30 cellular contexts compared by ENCODE assay signal in the genomic region with DNA sequence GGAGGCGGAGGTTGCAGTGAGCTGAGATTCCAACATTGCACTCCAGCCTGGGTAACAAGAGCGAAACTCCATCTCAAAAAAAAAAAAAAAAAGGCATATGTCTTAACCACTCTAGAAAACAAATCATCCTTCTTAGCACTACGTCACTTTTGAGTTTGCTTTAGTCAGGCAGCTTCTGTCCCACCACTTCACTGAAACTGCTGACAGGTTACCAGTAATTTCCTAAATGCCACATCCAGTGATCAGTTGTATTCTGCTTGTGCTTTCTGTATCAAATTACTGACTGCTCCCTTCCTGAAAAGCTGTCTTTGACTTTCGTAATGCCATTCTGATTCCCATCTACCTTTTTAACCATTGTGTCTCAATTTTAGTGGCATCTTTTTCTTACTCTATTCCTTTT. TPM values are rescaled to one million over a fixed set of nuclear protein-coding genes. Genes with fewer than 3 reads are reported as not detected.
DNase-seq lines count a peak whose midpoint lies in the region; ATAC-seq, FAIRE-seq and TF ChIP-seq lines count a peak whose summit lies in the region.
"Had no signal": no experiment of that assay in that cellular context is flagged by ENCODE, and none has a peak within 500 bp of the region (broad histone marks: within the 10 kb centered on the region; RNA-seq: fewer than 3 reads in every experiment).

No MANE protein-coding gene starts in this region.

- peak; percentile 7 for DNase-seq in activated CD8-positive, alpha-beta T cell treated with anti-CD3 and anti-CD28 coated beads for 36 hours
- DNase-seq in activated CD8-positive, alpha-beta T cell treated with anti-CD3 and anti-CD28 coated beads, Interleukin-2, amount 10 ng/mL, durations not matched to agents 7 days and 5 days, result no peak
- DNase-seq in GM23248 (no peak), psoas muscle (no peak), HAP-1 (ENCODE audit: low spot score in 2 of 2) (no peak), urothelium cell line (ENCODE audit: low spot score) (no peak), frontal cortex (ENCODE audit: low spot score in 2 of 2) (no peak)
- DNase-seq in T-helper 2 cell treated with Interferon-gamma antibody and Interleukin-4, amounts not matched to agents 5 μg/mL and 100 μg/mL, for 36 hours (ENCODE audit: low spot score), result peak; percentile 22
- DNase-seq: activated CD4-positive, alpha-beta T cell treated with anti-CD3 and anti-CD28 coated beads, Interleukin-2, amount 50 U/mL, for 1 hour; activated naive CD4-positive, alpha-beta T cell treated with anti-CD3 and anti-CD28 coated beads, Interleukin-2, amount 50 U/mL, for 16 hours; C1 segment of cervical spinal cord; central memory CD4-positive, alpha-beta T cell; dermis blood vessel endothelial cell; heart left ventricle; Kasumi-1; NCI-H1092 treated with DMSO at 0.1 percent for 48 hours; NCI-H2029 treated with DMSO at 0.1 percent for 48 hours; NCI-H446 treated with DMSO at 0.1 percent for 48 hours; posterior cingulate gyrus; SHP77 treated with DMSO at 0.1 percent for 48 hours; stimulated activated CD4-positive, alpha-beta T cell treated with anti-CD3 and anti-CD28 coated beads, Interleukin-4, amount 100 ng/mL, for 1 hour; T-cell; transverse colon had no signal

- H3K9ac ChIP-seq in GM23248, result no peak overlapping the region

- no peaks in the 10 kb centered on the region for H3K27me3 Mint-ChIP-seq in activated CD8-positive, alpha-beta T cell treated with anti-CD3 and anti-CD28 coated beads for 36 hours
- no peaks in the 10 kb centered on the region for H3K27me3 Mint-ChIP-seq in activated CD8-positive, alpha-beta T cell treated with anti-CD3 and anti-CD28 coated beads, Interleukin-2, amount 10 ng/mL, durations not matched to agents 7 days and 5 days (ENCODE audit: low read depth)
- no peaks in the 10 kb centered on the region for H3K27me3 Mint-ChIP-seq in T-helper 2 cell treated with Interferon-gamma antibody and Interleukin-4, amounts not matched to agents 5 μg/mL and 100 μg/mL, for 36 hours (ENCODE audit: low read depth)
- H3K27me3 Mint-ChIP-seq: stimulated activated naive CD8-positive, alpha-beta T cell treated with anti-CD3 and anti-CD28 coated beads, Interleukin-15, Interleukin-2, amounts not matched to agents 100 ng/mL and 50 ng/mL, for 24 hours; T-cell had no signal

- H3K4me2 ChIP-seq in GM23248 (ENCODE audit: unreplicated experiment), result no peak overlapping the region

- H3K4me1 Mint-ChIP-seq in activated CD8-positive, alpha-beta T cell treated with anti-CD3 and anti-CD28 coated beads for 36 hours (ENCODE audit: low read depth), result peaks cover 6% of the 10 kb centered on the region
- no peaks in the 10 kb centered on the region for H3K4me1 Mint-ChIP-seq in activated CD8-positive, alpha-beta T cell treated with anti-CD3 and anti-CD28 coated beads, Interleukin-2, amount 10 ng/mL, durations not matched to agents 7 days and 5 days (ENCODE audit: low read depth)
- H3K4me1 Mint-ChIP-seq in T-helper 2 cell treated with Interferon-gamma antibody and Interleukin-4, amounts not matched to agents 5 μg/mL and 100 μg/mL, for 36 hours (ENCODE audit: low read depth), result no peaks in the 10 kb centered on the region
- H3K4me1 Mint-ChIP-seq: nephron had no signal

- H3K27ac ChIP-seq in GM23248 (0 out of 2 replicates have a peak overlapping the region, but pooled peaks have one; percentile 1), psoas muscle (peak overlapping the region; percentile 65)
- H3K27ac ChIP-seq: ascending aorta, skin epidermis, transverse colon had no signal

- in situ Hi-C loops in GM23248 (cut with MboI) (no loop called here), HAP-1 (cut with MboI; ENCODE audit: low sequenced_read_pairs) (no loop called here)

- no peaks in the 10 kb centered on the region for H3F3A ChIP-seq in GM23248 (ENCODE audit: insufficient read depth)

- no peaks in the 10 kb centered on the region for H3K9me3 ChIP-seq in GM23248 (ENCODE audit: low read depth)
- no peaks in the 10 kb centered on the region for H3K9me3 ChIP-seq in psoas muscle
- no peaks in the 10 kb centered on the region for H3K9me3 ChIP-seq in HAP-1
- H3K9me3 ChIP-seq: ascending aorta, heart left ventricle, transverse colon had no signal

- H3K4me3 ChIP-seq in GM23248 (no peak overlapping the region), psoas muscle (no peak overlapping the region), HAP-1 (no peak overlapping the region)
- H3K4me3 ChIP-seq: ascending aorta, heart left ventricle, skin epidermis, transverse colon had no signal

- H3K36me3 Mint-ChIP-seq in activated CD8-positive, alpha-beta T cell treated with anti-CD3 and anti-CD28 coated beads for 36 hours (ENCODE audit: low read depth), result peaks cover 17% of the 10 kb centered on the region
- peaks cover 32% of the 10 kb centered on the region for H3K36me3 Mint-ChIP-seq in activated CD8-positive, alpha-beta T cell treated with anti-CD3 and anti-CD28 coated beads, Interleukin-2, amount 10 ng/mL, durations not matched to agents 7 days and 5 days (ENCODE audit: low read depth)
- H3K36me3 Mint-ChIP-seq in T-helper 2 cell treated with Interferon-gamma antibody and Interleukin-4, amounts not matched to agents 5 μg/mL and 100 μg/mL, for 36 hours (ENCODE audit: low read depth), result peaks cover 26% of the 10 kb centered on the region

- no peaks in the 10 kb centered on the region for H3K27me3 ChIP-seq in GM23248 (replicated peaks; ENCODE audit: insufficient read depth)
- no peaks in the 10 kb centered on the region for H3K27me3 ChIP-seq in psoas muscle (ENCODE audit: insufficient read depth in 3 of 3, low read length in 2 of 3)
- no peaks in the 10 kb centered on the region for H3K27me3 ChIP-seq in HAP-1 (ENCODE audit: low read depth)
- H3K27me3 ChIP-seq: ascending aorta, heart left ventricle, transverse colon had no signal

- no peak overlapping the region for H3K4me3 Mint-ChIP-seq in activated CD8-positive, alpha-beta T cell treated with anti-CD3 and anti-CD28 coated beads for 36 hours
- no peak overlapping the region for H3K4me3 Mint-ChIP-seq in activated CD8-positive, alpha-beta T cell treated with anti-CD3 and anti-CD28 coated beads, Interleukin-2, amount 10 ng/mL, durations not matched to agents 7 days and 5 days
- H3K4me3 Mint-ChIP-seq in T-helper 2 cell treated with Interferon-gamma antibody and Interleukin-4, amounts not matched to agents 5 μg/mL and 100 μg/mL, for 36 hours, result no peak overlapping the region
- H3K4me3 Mint-ChIP-seq: nephron; stimulated activated naive CD8-positive, alpha-beta T cell treated with anti-CD3 and anti-CD28 coated beads, Interleukin-15, Interleukin-2, amounts not matched to agents 100 ng/mL and 50 ng/mL, for 24 hours; T-cell had no signal

- POLR2A ChIA-PET in activated CD8-positive, alpha-beta T cell treated with anti-CD3 and anti-CD28 coated beads for 36 hours (lab: Charles Lee), result interaction anchor here (0.6 to 1.5 kb wide), 3 partner anchors 15 to 43 kb away, joined by 3 to 5 read pairs (median 3); no protein-coding TSS in a partner anchor
- POLR2A ChIA-PET in activated CD8-positive, alpha-beta T cell treated with anti-CD3 and anti-CD28 coated beads, Interleukin-2, amount 10 ng/mL, durations not matched to agents 7 days and 5 days (lab: Charles Lee), result no interaction called here

- no peaks in the 10 kb centered on the region for H3K9me2 ChIP-seq in GM23248 (ENCODE audit: insufficient read depth)

- H3K27ac Mint-ChIP-seq in activated CD8-positive, alpha-beta T cell treated with anti-CD3 and anti-CD28 coated beads for 36 hours, result no peak overlapping the region
- H3K27ac Mint-ChIP-seq in activated CD8-positive, alpha-beta T cell treated with anti-CD3 and anti-CD28 coated beads, Interleukin-2, amount 10 ng/mL, durations not matched to agents 7 days and 5 days, result no peak overlapping the region
- H3K27ac Mint-ChIP-seq in T-helper 2 cell treated with Interferon-gamma antibody and Interleukin-4, amounts not matched to agents 5 μg/mL and 100 μg/mL, for 36 hours, result no peak overlapping the region
- H3K27ac Mint-ChIP-seq: nephron; stimulated activated naive CD8-positive, alpha-beta T cell treated with anti-CD3 and anti-CD28 coated beads, Interleukin-15, Interleukin-2, amounts not matched to agents 100 ng/mL and 50 ng/mL, for 24 hours; T-cell had no signal

- H3K79me2 ChIP-seq in GM23248 (ENCODE audit: insufficient read depth), result peaks cover 6% of the 10 kb centered on the region; the same call in 1 of the 2 replicates

- intact Hi-C loops in activated CD8-positive, alpha-beta T cell treated with anti-CD3 and anti-CD28 coated beads for 36 hours (cut with micrococcal nuclease), result no loop called here
- intact Hi-C loops in psoas muscle (cut with DNase I), result no loop called here

- no peaks in the 10 kb centered on the region for H3K9me3 Mint-ChIP-seq in activated CD8-positive, alpha-beta T cell treated with anti-CD3 and anti-CD28 coated beads for 36 hours
- no peaks in the 10 kb centered on the region for H3K9me3 Mint-ChIP-seq in activated CD8-positive, alpha-beta T cell treated with anti-CD3 and anti-CD28 coated beads, Interleukin-2, amount 10 ng/mL, durations not matched to agents 7 days and 5 days (ENCODE audit: insufficient read depth)
- H3K9me3 Mint-ChIP-seq in T-helper 2 cell treated with Interferon-gamma antibody and Interleukin-4, amounts not matched to agents 5 μg/mL and 100 μg/mL, for 36 hours, result no peaks in the 10 kb centered on the region
- H3K9me3 Mint-ChIP-seq: nephron; stimulated activated naive CD8-positive, alpha-beta T cell treated with anti-CD3 and anti-CD28 coated beads, Interleukin-15, Interleukin-2, amounts not matched to agents 100 ng/mL and 50 ng/mL, for 24 hours; T-cell had no signal

- TF ChIP-seq CTCF in activated CD8-positive, alpha-beta T cell treated with anti-CD3 and anti-CD28 coated beads for 36 hours (IDR thresholded peaks at IDR 0.05), result no peak
- TF ChIP-seq CTCF in psoas muscle (IDR thresholded peaks at IDR 0.05), result no peak

- H3K36me3 ChIP-seq in GM23248 (ENCODE audit: low read depth) (peaks cover 35% of the 10 kb centered on the region), psoas muscle (ENCODE audit: insufficient read depth in 1 of 2, low read depth in 1 of 2) (peaks cover 2 to 99% of the 10 kb centered on the region in 2 donors), HAP-1 (replicated peaks) (peaks cover 49% of the 10 kb centered on the region)

- H4K20me1 ChIP-seq in GM23248 (ENCODE audit: insufficient read depth), result no peaks in the 10 kb centered on the region

- CTCF ChIA-PET in activated CD8-positive, alpha-beta T cell treated with anti-CD3 and anti-CD28 coated beads for 36 hours (lab: Charles Lee), result no interaction called here
- CTCF ChIA-PET in activated CD8-positive, alpha-beta T cell treated with anti-CD3 and anti-CD28 coated beads, Interleukin-2, amount 10 ng/mL, durations not matched to agents 7 days and 5 days (lab: Charles Lee), result interaction anchor here (1.0 kb wide), 1 partner anchor 23 kb away, joined by 3 read pairs; no protein-coding TSS in a partner anchor

- no peaks in the 10 kb centered on the region for H3K4me1 ChIP-seq in GM23248 (ENCODE audit: insufficient read depth)
- H3K4me1 ChIP-seq in psoas muscle, result peaks cover 8% of the 10 kb centered on the region
- peaks cover 4% of the 10 kb centered on the region for H3K4me1 ChIP-seq in HAP-1
- H3K4me1 ChIP-seq: ascending aorta had no signal

- ATAC-seq in activated CD8-positive, alpha-beta T cell treated with anti-CD3 and anti-CD28 coated beads for 36 hours, result peak; percentile 88
- ATAC-seq in activated CD8-positive, alpha-beta T cell treated with anti-CD3 and anti-CD28 coated beads, Interleukin-2, amount 10 ng/mL, durations not matched to agents 7 days and 5 days, result no peak
- ATAC-seq in psoas muscle, result peak; percentile 52 to 82 (median 66)
- ATAC-seq: T-cell had no signal

- H2AFZ ChIP-seq in GM23248, result no peak overlapping the region

- 95 to 99% methylated on average over 3 to 4 of the region's 4 CpGs for WGBS in GM23248 (ENCODE audit: low coverage in 1 of 2, low lambda C conversion rate in 2 of 2, missing lambda C conversion rate in 2 of 2), 2 experiments
- WGBS in psoas muscle, 3 donors, result 58 to 78% (median 61%) methylated on average over 4 of the region's 4 CpGs

- FAIRE-seq in urothelium cell line (lab: Jason Lieb, UNC), result no peak
- FAIRE-seq in frontal cortex (lab: Jason Lieb, UNC), result no peak
- FAIRE-seq: endothelial cell of umbilical vein, GM12891, TTC549 had no signal

RNA-seq across cellular contexts. Expression of a gene that starts 21.7 kb away (rescaled TPM):
- total RNA-seq in activated CD8-positive, alpha-beta T cell treated with anti-CD3 and anti-CD28 coated beads for 36 hours, result 10 to 100 TPM; 25.7 to 30.7 TPM
- 10 to 100 TPM; 47.2 to 50.6 TPM for total RNA-seq in activated CD8-positive, alpha-beta T cell treated with anti-CD3 and anti-CD28 coated beads, Interleukin-2, amount 10 ng/mL, durations not matched to agents 7 days and 5 days
- total RNA-seq in GM23248 (2014; rRNA removed; shearing (Covaris generic)), result 11.4 and 13.8 TPM in 2 replicates
- polyA plus RNA-seq in GM23248 (2016; fragmentation: Nextera tagmentation; extraction: Ambion mirVana) (21.7 and 25.8 TPM in 2 replicates), psoas muscle (10 to 100 TPM; 29.4 to 95.1 (median 62.6) TPM)
- total RNA-seq in psoas muscle (10 to 100 TPM; 67.4 to 95.7 (median 72.0) TPM), frontal cortex (40.4 TPM)

RNA-seq across cellular contexts. Expression of a gene that starts 45.7 kb away (rescaled TPM):
- 10 to 100 TPM; 40.6 to 42.5 TPM for total RNA-seq in activated CD8-positive, alpha-beta T cell treated with anti-CD3 and anti-CD28 coated beads for 36 hours
- 10 to 100 TPM; 61.1 to 64.4 TPM for total RNA-seq in activated CD8-positive, alpha-beta T cell treated with anti-CD3 and anti-CD28 coated beads, Interleukin-2, amount 10 ng/mL, durations not matched to agents 7 days and 5 days
- total RNA-seq in GM23248 (2014; rRNA removed; shearing (Covaris generic)), result 7.7 and 9.9 TPM in 2 replicates
- polyA plus RNA-seq in GM23248 (2016; fragmentation: Nextera tagmentation; extraction: Ambion mirVana) (5.7 and 6.3 TPM in 2 replicates), psoas muscle (1 to 10 TPM; 1.1 to 5.1 (median 1.3) TPM)
- total RNA-seq in psoas muscle (1 to 10 TPM; 1.3 to 3.2 (median 1.8) TPM), frontal cortex (16.3 TPM)

Comparison
In these comparisons a context has a peak if more than half of its experiments do, and no peak if none do; other contexts are left out.
1. DNase-seq: peak in activated CD8-positive, alpha-beta T cell treated with anti-CD3 and anti-CD28 coated beads for 36 hours (single experiment) and T-helper 2 cell treated with Interferon-gamma antibody and Interleukin-4, amounts not matched to agents 5 μg/mL and 100 μg/mL, for 36 hours (single experiment); none in activated CD8-positive, alpha-beta T cell treated with anti-CD3 and anti-CD28 coated beads, Interleukin-2, amount 10 ng/mL, durations not matched to agents 7 days and 5 days (single experiment), GM23248 (single experiment), psoas muscle (0 of 2), HAP-1 (0 of 2), urothelium cell line (single experiment) and frontal cortex (0 of 2).